8 cellular contexts compared by ENCODE assay signal in the genomic region with DNA sequence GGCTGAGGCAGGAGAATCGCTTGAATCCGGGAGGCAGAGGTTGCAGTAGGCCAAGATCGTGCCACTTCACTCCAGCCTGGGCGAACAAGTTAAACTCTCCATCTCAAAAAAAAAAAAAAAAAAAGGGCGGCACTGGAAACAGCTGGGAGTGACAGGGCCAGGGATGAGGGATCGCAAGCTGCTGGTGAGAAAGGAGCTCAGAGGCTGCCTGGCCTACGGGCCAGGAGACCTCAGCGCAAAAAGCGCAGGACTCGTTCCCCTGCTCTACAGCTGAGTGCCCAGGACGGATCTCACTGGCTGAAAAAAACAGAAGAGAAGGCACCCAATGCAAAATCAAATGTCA. TPM values are rescaled to one million over a fixed set of nuclear protein-coding genes. Genes with fewer than 3 reads are reported as not detected.
A peak's percentile ranks its signal among the peaks of the same experiment; 100 is the strongest.
DNase-seq lines count a peak whose midpoint lies in the region; ATAC-seq and TF ChIP-seq lines count a peak whose summit lies in the region.

No MANE protein-coding gene starts in this region.

- H3K4me1 ChIP-seq in fibroblast of lung (ENCODE audit: control insufficient read depth, extremely low read depth, insufficient read depth, low read length): peaks cover 5% of the 10 kb centered on the region

- H3K4me3 Mint-ChIP-seq in T-cell: peak overlapping the region; percentile 93 to 97 (median 94)
- peak overlapping the region; percentile 86 for H3K4me3 Mint-ChIP-seq in natural killer cell treated with Interleukin-12 subunit alpha and Interleukin-12 subunit beta and Interleukin-15 and Interleukin-18, amount 100 ng/mL, for 72 hours

- H4K20me1 ChIP-seq in fibroblast of lung (ENCODE audit: control insufficient read depth, extremely low read depth, insufficient read depth, low read length): no peaks in the 10 kb centered on the region

- H3K27me3 ChIP-seq in fibroblast of lung (ENCODE audit: control insufficient read depth, insufficient read depth, low read length): no peaks in the 10 kb centered on the region

- H3K4me2 ChIP-seq in fibroblast of lung (ENCODE audit: extremely low read depth, insufficient read depth, low read length): peak overlapping the region; percentile 84

- H3K9me3 Mint-ChIP-seq in T-cell: no peaks in the 10 kb centered on the region
- no peaks in the 10 kb centered on the region for H3K9me3 Mint-ChIP-seq in natural killer cell treated with Interleukin-12 subunit alpha and Interleukin-12 subunit beta and Interleukin-15 and Interleukin-18, amount 100 ng/mL, for 72 hours

- TF ChIP-seq CTCF in fibroblast of lung (conservative IDR thresholded peaks at IDR 0.05 in 1 of 2, IDR thresholded peaks at IDR 0.05 in 1 of 2; ENCODE audit: low read depth in 1 of 2, low read length in 2 of 2): no peak

- DNase-seq in DMS53 (lab: John Stamatoyannopoulos, UW): peak; percentile 67
- no peak for DNase-seq in DMS53 treated with DMSO at 0.1 percent for 48 hours (lab: John Stamatoyannopoulos, UW; ENCODE audit: unreplicated experiment)
- DNase-seq in T-cell: peak in 2 of 34 experiments; percentile 4 to 17
- peak; percentile 49 to 53 for DNase-seq in fibroblast of lung (ENCODE audit: low read depth in 2 of 2)
- DNase-seq in natural killer cell treated with Interleukin-12 subunit alpha and Interleukin-12 subunit beta and Interleukin-15 and Interleukin-18, amount 100 ng/mL, for 72 hours (ENCODE audit: low spot score): no peak
- no peak for DNase-seq in NCI-H2107 (lab: John Stamatoyannopoulos, UW)

- peak overlapping the region; percentile 97 for H3K27ac ChIP-seq in fibroblast of lung (ENCODE audit: insufficient read depth, low read length)

- peaks cover 13% of the 10 kb centered on the region for H3K36me3 Mint-ChIP-seq in T-cell
- H3K36me3 Mint-ChIP-seq in natural killer cell treated with Interleukin-12 subunit alpha and Interleukin-12 subunit beta and Interleukin-15 and Interleukin-18, amount 100 ng/mL, for 72 hours: peaks cover 12% of the 10 kb centered on the region

- ATAC-seq in HG03039 (IDR thresholded peaks at IDR 0.05; ENCODE audit: unreplicated experiment): peak; percentile 8
- ATAC-seq in T-cell (replicated peaks in 1 of 4): peak; percentile 23 to 32 (median 30)
- peak; percentile 7 to 26 for ATAC-seq in natural killer cell treated with Interleukin-12 subunit alpha and Interleukin-12 subunit beta and Interleukin-15 and Interleukin-18, amount 100 ng/mL, for 72 hours
- no peak for ATAC-seq in HG03108 (IDR thresholded peaks at IDR 0.05; ENCODE audit: unreplicated experiment)

- no peaks in the 10 kb centered on the region for H3K27me3 Mint-ChIP-seq in T-cell
- H3K27me3 Mint-ChIP-seq in natural killer cell treated with Interleukin-12 subunit alpha and Interleukin-12 subunit beta and Interleukin-15 and Interleukin-18, amount 100 ng/mL, for 72 hours: no peaks in the 10 kb centered on the region

- H3K27ac Mint-ChIP-seq in T-cell: peak overlapping the region; percentile 66 to 92
- H3K27ac Mint-ChIP-seq in natural killer cell treated with Interleukin-12 subunit alpha and Interleukin-12 subunit beta and Interleukin-15 and Interleukin-18, amount 100 ng/mL, for 72 hours: peak overlapping the region; percentile 89 to 92

- peak overlapping the region; percentile 92 for H3K9ac ChIP-seq in fibroblast of lung (ENCODE audit: insufficient read depth, low read length)

- H3K4me1 Mint-ChIP-seq in T-cell: peaks cover 50 to 66% (median 50%) of the 10 kb centered on the region in 3 donors
- H3K4me1 Mint-ChIP-seq in natural killer cell treated with Interleukin-12 subunit alpha and Interleukin-12 subunit beta and Interleukin-15 and Interleukin-18, amount 100 ng/mL, for 72 hours (ENCODE audit: low read depth in 2 of 2): peaks cover 41 to 58% of the 10 kb centered on the region in 2 donors

- H3K9me3 ChIP-seq in fibroblast of lung (ENCODE audit: control insufficient read depth, insufficient read depth, low read depth, low read length): no peaks in the 10 kb centered on the region

- peaks cover 48% of the 10 kb centered on the region for H3K79me2 ChIP-seq in fibroblast of lung (ENCODE audit: control insufficient read depth, insufficient read depth, low read length)

- peak overlapping the region; percentile 50 for H2AFZ ChIP-seq in fibroblast of lung (ENCODE audit: low read length)

- H3K4me3 ChIP-seq in fibroblast of lung (replicated peaks in 1 of 4; ENCODE audit: control extremely low read depth in 1 of 4, insufficient read depth in 1 of 4, low read depth in 3 of 4, low read length in 4 of 4): peak overlapping the region; percentile 75 to 86 (median 84)

- CTCF ChIA-PET in T-cell (lab: Charles Lee): interaction anchor here (0.5 to 1.6 kb wide), 5 partner anchors 10 to 873 kb away, joined by 3 to 19 read pairs (median 4); no protein-coding TSS in a partner anchor

- peaks cover 2% of the 10 kb centered on the region for H3K36me3 ChIP-seq in fibroblast of lung (ENCODE audit: control insufficient read depth, insufficient read depth, low read length)

- POLR2A ChIA-PET in T-cell (lab: Charles Lee): interaction anchor here (0.6 to 1.7 kb wide), 4 partner anchors 10 to 42 kb away, joined by 4 to 11 read pairs (median 10); no protein-coding TSS in a partner anchor

RNA-seq across cellular contexts. Expression of a gene that starts 0.7 kb away (rescaled TPM):
- total RNA-seq in T-cell (100 to 1,000 TPM in 4 of 5 donors, 10 to 100 TPM in 1; 97.0 to 151 (median 126) TPM), fibroblast of lung (29.2 and 32.6 TPM in 2 replicates)
- polyA plus RNA-seq in fibroblast of lung: 17.4 and 33.5 TPM in 2 replicates
- 19.4 and 30.3 TPM in 2 replicates for polyA plus RNA-seq in fibroblast of lung (2012)
- polyA minus RNA-seq in fibroblast of lung (ENCODE audit: low replicate concordance): 13.2 and 24.7 TPM in 2 replicates
- 100 to 1,000 TPM; 124 to 185 TPM for total RNA-seq in natural killer cell treated with Interleukin-12 subunit alpha and Interleukin-12 subunit beta and Interleukin-15 and Interleukin-18, amount 100 ng/mL, for 72 hours

Comparison
In these comparisons a context has a peak if more than half of its experiments do, and no peak if none do; other contexts are left out.
1. DNase-seq: peak in DMS53 (single experiment) and fibroblast of lung (2 of 2); none in DMS53 treated with DMSO at 0.1 percent for 48 hours (single experiment), natural killer cell treated with Interleukin-12 subunit alpha and Interleukin-12 subunit beta and Interleukin-15 and Interleukin-18, amount 100 ng/mL, for 72 hours (single experiment) and NCI-H2107 (single experiment).